Comparison of ENCODE assay signal across 12 cellular contexts in genomic region chr16:50315346-50315997, GRCh38. TPM values are rescaled to one million over a fixed set of nuclear protein-coding genes. Genes with fewer than 3 reads are reported as not detected.
A peak's percentile ranks its signal among the peaks of the same experiment; 100 is the strongest.
DNase-seq lines count a peak whose midpoint lies in the region; ATAC-seq and TF ChIP-seq lines count a peak whose summit lies in the region.
"Had no signal": no experiment of that assay in that cellular context is flagged by ENCODE, and none has a peak within 500 bp of the region (broad histone marks: within the 10 kb centered on the region; RNA-seq: fewer than 3 reads in every experiment).

No MANE protein-coding gene starts in this region.

- H3K27ac ChIP-seq in esophagus muscularis mucosa (replicated peaks in 1 of 4): peak overlapping the region in 1 of 4 donors; percentile 14

- no peaks in the 10 kb centered on the region for H3K4me1 ChIP-seq in esophagus muscularis mucosa

- peaks cover 41 to 86% (median 78%) of the 10 kb centered on the region in 4 donors for H3K36me3 ChIP-seq in esophagus muscularis mucosa

- peak overlapping the region; percentile 69 for H3K27ac Mint-ChIP-seq in activated B cell treated with CpG ODN at 0.5 μM for 24 hours

- ATAC-seq in activated B cell treated with CpG ODN at 0.5 μM for 24 hours (ENCODE audit: low read depth) (no peak), sciatic nerve (peak; percentile 6), GM21723 (IDR thresholded peaks at IDR 0.05; ENCODE audit: unreplicated experiment) (no peak), HG03039 (IDR thresholded peaks at IDR 0.05; ENCODE audit: unreplicated experiment) (no peak)
- ATAC-seq: WTC11 had no signal

- peak; percentile 7 for DNase-seq in GM03348 (ENCODE audit: low spot score)
- peak; percentile 4 for DNase-seq in activated B cell treated with CpG ODN at 0.5 μM for 24 hours
- DNase-seq in esophagus muscularis mucosa (ENCODE audit: extremely low spot score): peak; percentile 83
- no peak for DNase-seq in sciatic nerve (ENCODE audit: low spot score)
- no peak for DNase-seq in pons (ENCODE audit: low spot score)
- DNase-seq: anterior cingulate cortex, DMS53, IMR-90, NCI-H2107 had no signal

- no peaks in the 10 kb centered on the region for H3K27me3 ChIP-seq in esophagus muscularis mucosa

- POLR2A ChIA-PET in activated B cell treated with CpG ODN at 0.5 μM for 24 hours (lab: Charles Lee): no interaction called here

- no peak for TF ChIP-seq POLR2A in esophagus muscularis mucosa (IDR thresholded peaks at IDR 0.05; ENCODE audit: low read depth)

- H3K36me3 Mint-ChIP-seq in activated B cell treated with CpG ODN at 0.5 μM for 24 hours (ENCODE audit: low read depth): peaks cover 84% of the 10 kb centered on the region

- H3K27me3 Mint-ChIP-seq in activated B cell treated with CpG ODN at 0.5 μM for 24 hours: no peaks in the 10 kb centered on the region

- no peaks in the 10 kb centered on the region for H3K9me3 ChIP-seq in esophagus muscularis mucosa

- no peak for TF ChIP-seq EP300 in esophagus muscularis mucosa (IDR thresholded peaks at IDR 0.05)

- TF ChIP-seq CTCF in activated B cell treated with CpG ODN at 0.5 μM for 24 hours (IDR thresholded peaks at IDR 0.05) (no peak), esophagus muscularis mucosa (IDR thresholded peaks at IDR 0.05) (no peak)

- H3K9me3 Mint-ChIP-seq in activated B cell treated with CpG ODN at 0.5 μM for 24 hours: no peaks in the 10 kb centered on the region
- H3K9me3 Mint-ChIP-seq: WTC11 had no signal

- peaks cover 9% of the 10 kb centered on the region for H3K4me1 Mint-ChIP-seq in activated B cell treated with CpG ODN at 0.5 μM for 24 hours
- H3K4me1 Mint-ChIP-seq: WTC11 had no signal

- H3K4me3 Mint-ChIP-seq in activated B cell treated with CpG ODN at 0.5 μM for 24 hours: no peak overlapping the region
- H3K4me3 Mint-ChIP-seq: WTC11 had no signal

- H3K4me3 ChIP-seq in esophagus muscularis mucosa: no peak overlapping the region

- 66% methylated on average over 9 of the region's 15 CpGs for WGBS in esophagus muscularis mucosa

- intact Hi-C loops in activated B cell treated with CpG ODN at 0.5 μM for 24 hours (cut with micrococcal nuclease) (no loop called here), esophagus muscularis mucosa (cut with DNase I) (no loop called here), sciatic nerve (cut with DNase I) (no loop called here)

- CTCF ChIA-PET in activated B cell treated with CpG ODN at 0.5 μM for 24 hours (lab: Charles Lee): interaction anchor here (1.2 kb wide), 1 partner anchor 39 kb away, joined by 3 read pairs; no protein-coding TSS in a partner anchor

RNA-seq across cellular contexts. Expression of gene ADCY7, which starts 49.1 kb away (rescaled TPM):
- total RNA-seq in activated B cell treated with CpG ODN at 0.5 μM for 24 hours (109 and 128 TPM in 2 replicates), esophagus muscularis mucosa (10 to 100 TPM; 12.3 to 17.4 (median 15.6) TPM), sciatic nerve (39.4 TPM)

RNA-seq across cellular contexts. Expression of gene BRD7, which starts 53.3 kb away (rescaled TPM):
- total RNA-seq in activated B cell treated with CpG ODN at 0.5 μM for 24 hours (60.3 and 65.2 TPM in 2 replicates), esophagus muscularis mucosa (10 to 100 TPM; 49.5 to 68.1 (median 56.5) TPM), sciatic nerve (73.5 TPM)

Comparison
In these comparisons a context has a peak if more than half of its experiments do, and no peak if none do; other contexts are left out.
1. DNase-seq: peak in GM03348 (single experiment), activated B cell treated with CpG ODN at 0.5 μM for 24 hours (single experiment) and esophagus muscularis mucosa (single experiment); none in sciatic nerve (single experiment) and pons (single experiment).